ENCODE assay signal across 8 cellular contexts in the genomic region with DNA sequence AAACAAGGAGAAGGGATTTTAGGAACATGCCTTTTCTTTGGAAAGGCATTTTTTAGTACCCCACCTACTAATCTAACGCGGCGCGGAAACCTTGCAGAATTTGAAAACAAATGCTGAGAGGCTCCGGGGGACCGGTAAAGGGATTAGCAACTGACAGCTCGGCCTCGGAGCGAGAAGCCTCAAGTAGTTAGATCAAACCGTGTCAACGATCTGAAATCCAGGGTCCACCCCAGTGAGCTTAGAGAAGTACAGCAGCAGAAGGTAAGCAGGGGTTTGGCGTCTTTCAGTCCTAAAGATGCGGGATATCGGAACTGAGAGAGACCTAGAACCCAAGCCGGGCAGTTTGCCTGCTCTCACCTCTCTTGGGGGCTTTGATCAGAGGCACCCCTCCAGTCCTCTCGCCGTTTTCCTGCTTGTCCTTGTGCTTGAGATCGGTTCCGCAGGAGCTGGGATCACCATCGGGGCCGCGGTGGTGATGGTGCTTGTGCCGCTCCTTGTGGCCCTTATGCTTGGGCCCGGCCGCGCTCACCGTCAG. TPM values are rescaled to one million over a fixed set of nuclear protein-coding genes. Genes with fewer than 3 reads are reported as not detected.
DNase-seq lines count a peak whose midpoint lies in the region; ATAC-seq and TF ChIP-seq lines count a peak whose summit lies in the region.

No MANE protein-coding gene starts in this region.

- 1% methylated on average over 24 of the region's 27 CpGs for WGBS in esophagus muscularis mucosa
- 0% methylated on average over 4 to 16 of the region's 27 CpGs for WGBS in transverse colon (ENCODE audit: low coverage in 1 of 2), 2 donors

- H3K4me3 Mint-ChIP-seq in naive thymus-derived CD4-positive, alpha-beta T cell = peak overlapping the region; percentile 91 to 99 (median 97)

- H3K36me3 ChIP-seq in KOPT-K1 (ENCODE audit: insufficient read depth, low read length) (peaks cover 22% of the 10 kb centered on the region), esophagus muscularis mucosa (no peaks in the 10 kb centered on the region), transverse colon (no peaks in the 10 kb centered on the region)
- peaks cover 0 to 6% (median 0%) of the 10 kb centered on the region in 3 experiments for H3K36me3 ChIP-seq in naive thymus-derived CD4-positive, alpha-beta T cell (ENCODE audit: control insufficient read depth in 2 of 3, insufficient read depth in 3 of 3, low read length in 3 of 3)

- peaks cover 0 to 3% (median 0%) of the 10 kb centered on the region in 11 donors for H3K9me3 Mint-ChIP-seq in naive thymus-derived CD4-positive, alpha-beta T cell

- TF ChIP-seq POLR2A in esophagus muscularis mucosa (IDR thresholded peaks at IDR 0.05; ENCODE audit: low read depth) = no peak
- no peak for TF ChIP-seq POLR2A in transverse colon (IDR thresholded peaks at IDR 0.05)

- H3K27me3 Mint-ChIP-seq in naive thymus-derived CD4-positive, alpha-beta T cell = no peaks in the 10 kb centered on the region

- peak overlapping the region; percentile 96 to 99 (median 98) for H3K27ac Mint-ChIP-seq in naive thymus-derived CD4-positive, alpha-beta T cell

- POLR2A ChIA-PET in naive thymus-derived CD4-positive, alpha-beta T cell (lab: Charles Lee) = interaction anchor here (0.7 to 3.5 kb wide), 19 partner anchors 8 to 1191 kb away, joined by 3 to 45 read pairs (median 5); partner anchors contain the start of genes AP4B1, CAPZA1, DCLRE1B and HIPK1

- in situ Hi-C loops in transverse colon (cut with MboI; ENCODE audit: low pct_ligation_motif_present in 1 of 4, low pct_unique_long_range_greater_than_20kb in 1 of 4, low sequenced_read_pairs in 3 of 4) = loop anchor here in 1 of 4 donors (25.0 kb wide), 1 partner anchor 674 kb away; no protein-coding TSS in a partner anchor

- TF ChIP-seq CTCF in esophagus muscularis mucosa (IDR thresholded peaks at IDR 0.05) (no peak), transverse colon (IDR thresholded peaks at IDR 0.05) (no peak)

- H3K4me3 ChIP-seq in esophagus muscularis mucosa = peak overlapping the region; percentile 85 to 93 (median 91)
- peak overlapping the region; percentile 88 for H3K4me3 ChIP-seq in naive thymus-derived CD4-positive, alpha-beta T cell (ENCODE audit: low read length)
- peak overlapping the region; percentile 90 to 98 (median 96) for H3K4me3 ChIP-seq in transverse colon

- CTCF ChIA-PET in naive thymus-derived CD4-positive, alpha-beta T cell (lab: Charles Lee) = interaction anchor here (1.5 to 1.6 kb wide), 2 partner anchors 24 to 27 kb away, joined by 4 to 7 read pairs; no protein-coding TSS in a partner anchor

- no peak for TF ChIP-seq EP300 in esophagus muscularis mucosa (IDR thresholded peaks at IDR 0.05)
- no peak for TF ChIP-seq EP300 in transverse colon (IDR thresholded peaks at IDR 0.05; ENCODE audit: low read depth)

- intact Hi-C loops in esophagus muscularis mucosa (cut with DNase I) (loop anchor here (5.0 kb wide), 1 partner anchor 54 kb away; the partner anchor contains the start of gene PHTF1), transverse colon (cut with DNase I; ENCODE audit: low total_unique reads) (no loop called here)
- intact Hi-C loops in naive thymus-derived CD4-positive, alpha-beta T cell (cut with micrococcal nuclease) = loop anchor here (1.0 to 10.0 kb wide), 12 partner anchors 28 to 1189 kb away; partner anchors contain the start of genes AP4B1 (in 1 of the 2), CSDE1 (in 1 of the 2), DCLRE1B (in 1 of the 2) and DENND2C (in 1 of the 2)

- ATAC-seq in GM19452 (IDR thresholded peaks at IDR 0.05; ENCODE audit: unreplicated experiment) (peak; percentile 15), HG02970 (IDR thresholded peaks at IDR 0.05; ENCODE audit: low FRiP score, unreplicated experiment) (no peak)
- ATAC-seq in naive thymus-derived CD4-positive, alpha-beta T cell = peak; percentile 6

- peaks cover 20 to 55% (median 43%) of the 10 kb centered on the region in 7 donors for H3K4me1 Mint-ChIP-seq in naive thymus-derived CD4-positive, alpha-beta T cell

- peak overlapping the region; percentile 98 for H3K27ac ChIP-seq in KOPT-K1 (ENCODE audit: low read depth, low read length, poor library complexity, severe bottlenecking)
- H3K27ac ChIP-seq in esophagus muscularis mucosa (replicated peaks in 1 of 4) = peak overlapping the region; percentile 97 to 98 (median 98)
- peak overlapping the region; percentile 97 for H3K27ac ChIP-seq in naive thymus-derived CD4-positive, alpha-beta T cell (ENCODE audit: low read depth, low read length)
- H3K27ac ChIP-seq in transverse colon = peak overlapping the region; percentile 98 to 100 (median 98)

- H3K4me1 ChIP-seq in esophagus muscularis mucosa (peaks cover 17 to 37% (median 33%) of the 10 kb centered on the region in 4 donors), transverse colon (peaks cover 8 to 50% (median 26%) of the 10 kb centered on the region in 4 donors)
- peaks cover 17 to 25% of the 10 kb centered on the region in 2 donors for H3K4me1 ChIP-seq in naive thymus-derived CD4-positive, alpha-beta T cell (ENCODE audit: control insufficient read depth in 2 of 2, insufficient read depth in 2 of 2, low read length in 2 of 2)

- H3K36me3 Mint-ChIP-seq in naive thymus-derived CD4-positive, alpha-beta T cell = peaks cover 0 to 24% (median 4%) of the 10 kb centered on the region in 5 donors

- peak; percentile 45 for DNase-seq in COLO668 (lab: John Stamatoyannopoulos, UW; ENCODE audit: unreplicated experiment)
- peak; percentile 18 for DNase-seq in activated CD4-positive, alpha-beta T cell treated with anti-CD3 and anti-CD28 coated beads, Interleukin-2, amount 50 U/mL, for 1 hour
- peak; percentile 94 for DNase-seq in esophagus muscularis mucosa (ENCODE audit: extremely low spot score)
- DNase-seq in naive thymus-derived CD4-positive, alpha-beta T cell = peak in 5 of 9 donors; percentile 11 to 45 (median 31)
- DNase-seq in transverse colon = peak; percentile 62

- H3K9me3 ChIP-seq in KOPT-K1 (ENCODE audit: insufficient read depth, low read length, poor library complexity, severe bottlenecking) (no peaks in the 10 kb centered on the region), esophagus muscularis mucosa (no peaks in the 10 kb centered on the region), transverse colon (no peaks in the 10 kb centered on the region)
- no peaks in the 10 kb centered on the region for H3K9me3 ChIP-seq in naive thymus-derived CD4-positive, alpha-beta T cell (ENCODE audit: control insufficient read depth in 2 of 3, low read length in 3 of 3)

- H3K27me3 ChIP-seq in esophagus muscularis mucosa = no peaks in the 10 kb centered on the region
- no peaks in the 10 kb centered on the region for H3K27me3 ChIP-seq in naive thymus-derived CD4-positive, alpha-beta T cell (ENCODE audit: control insufficient read depth in 2 of 2, insufficient read depth in 2 of 2, low read length in 2 of 2)
- no peaks in the 10 kb centered on the region for H3K27me3 ChIP-seq in transverse colon

RNA-seq across cellular contexts. Expression of gene RSBN1, which starts 0.9 kb away (rescaled TPM):
- total RNA-seq in esophagus muscularis mucosa (10 to 100 TPM; 15.8 to 24.3 (median 20.1) TPM), transverse colon (10 to 100 TPM; 26.6 to 42.7 (median 31.8) TPM)
- 10 to 100 TPM; 29.9 to 58.1 (median 42.0) TPM for total RNA-seq in naive thymus-derived CD4-positive, alpha-beta T cell
- 10 to 100 TPM; 40.7 to 44.2 TPM for polyA plus RNA-seq in naive thymus-derived CD4-positive, alpha-beta T cell

RNA-seq across cellular contexts. Expression of gene PHTF1, which starts 52.1 kb away (rescaled TPM):
- total RNA-seq in esophagus muscularis mucosa = 10 to 100 TPM; 10.2 to 13.3 (median 11.8) TPM
- 10 to 100 TPM in 2 of 5 experiments, 1 to 10 TPM in 3; 2.5 to 21.0 (median 7.1) TPM for total RNA-seq in naive thymus-derived CD4-positive, alpha-beta T cell
- 1 to 10 TPM; 1.4 to 1.6 TPM for polyA plus RNA-seq in naive thymus-derived CD4-positive, alpha-beta T cell
- total RNA-seq in transverse colon = 10 to 100 TPM in 2 of 4 donors, 1 to 10 TPM in 2; 1.5 to 17.8 (median 6.9) TPM

Comparison
In these comparisons a context has a peak if more than half of its experiments do, and no peak if none do; other contexts are left out.
1. DNase-seq: peak in every context shown above with its lines; median percentile 94 in esophagus muscularis mucosa; 62 in transverse colon; 45 in COLO668; 31 in naive thymus-derived CD4-positive, alpha-beta T cell; 18 in activated CD4-positive, alpha-beta T cell treated with anti-CD3 and anti-CD28 coated beads, Interleukin-2, amount 50 U/mL, for 1 hour.